In genomic region chr15:72936237-72936636, GRCh38 we compare ENCODE assay signal across 17 cellular contexts.
DNase-seq lines count a peak whose midpoint lies in the region; TF ChIP-seq lines count a peak whose summit lies in the region.
"Had no signal": no experiment of that assay in that cellular context is flagged by ENCODE, and none has a peak within 500 bp of the region (broad histone marks: within the 10 kb centered on the region; RNA-seq: fewer than 3 reads in every experiment).

No MANE protein-coding gene starts in this region.

- 95% methylated on average over 4 of the region's 4 CpGs for WGBS in mesenchymal stem cell

- H3K4me1 ChIP-seq in mesenchymal stem cell (ENCODE audit: control insufficient read depth, insufficient read depth, low read depth, low read length): no peaks in the 10 kb centered on the region
- H3K4me1 ChIP-seq: HAP-1 had no signal

- H3K4me3 ChIP-seq in Jurkat, Clone E6-1 (ENCODE audit: low read length): no peak overlapping the region
- no peak overlapping the region for H3K4me3 ChIP-seq in mesenchymal stem cell (ENCODE audit: insufficient read depth in 1 of 2, low read depth in 1 of 2, low read length in 2 of 2)
- H3K4me3 ChIP-seq: HAP-1 had no signal

- H3K4ac ChIP-seq in mesenchymal stem cell (ENCODE audit: low read depth in 1 of 2, low read length in 2 of 2): no peak overlapping the region

- H3K27ac Mint-ChIP-seq in activated naive CD4-positive, alpha-beta T cell treated with anti-CD3 and anti-CD28 coated beads, Interleukin-2, amount 10 ng/mL, durations not matched to agents 7 days and 5 days: peak overlapping the region; percentile 54
- H3K27ac Mint-ChIP-seq in osteocyte (ENCODE audit: unreplicated experiment): no peak overlapping the region
- H3K27ac Mint-ChIP-seq: B cell; CD4-positive, alpha-beta memory T cell; HFFc6 had no signal

- H2AK5ac ChIP-seq in mesenchymal stem cell (ENCODE audit: low read length, severe bottlenecking): no peak overlapping the region

- no peak overlapping the region for H3K4me3 Mint-ChIP-seq in activated naive CD4-positive, alpha-beta T cell treated with anti-CD3 and anti-CD28 coated beads, Interleukin-2, amount 10 ng/mL, durations not matched to agents 7 days and 5 days
- H3K4me3 Mint-ChIP-seq in osteocyte (ENCODE audit: unreplicated experiment): no peak overlapping the region
- H3K4me3 Mint-ChIP-seq: B cell; CD4-positive, alpha-beta memory T cell; HFFc6 had no signal

- H3K4me1 Mint-ChIP-seq in activated naive CD4-positive, alpha-beta T cell treated with anti-CD3 and anti-CD28 coated beads, Interleukin-2, amount 10 ng/mL, durations not matched to agents 7 days and 5 days: no peaks in the 10 kb centered on the region
- no peaks in the 10 kb centered on the region for H3K4me1 Mint-ChIP-seq in osteocyte (ENCODE audit: unreplicated experiment)
- H3K4me1 Mint-ChIP-seq: B cell; CD4-positive, alpha-beta memory T cell had no signal

- no peak overlapping the region for H2BK12ac ChIP-seq in mesenchymal stem cell (ENCODE audit: low read length in 2 of 2)

- CTCF ChIA-PET in activated naive CD4-positive, alpha-beta T cell treated with anti-CD3 and anti-CD28 coated beads, Interleukin-2, amount 10 ng/mL, durations not matched to agents 7 days and 5 days (lab: Charles Lee): no interaction called here

- H3K4me2 ChIP-seq in mesenchymal stem cell (ENCODE audit: low read length, poor library complexity, severe bottlenecking): no peak overlapping the region

- no peaks in the 10 kb centered on the region for H3K79me1 ChIP-seq in mesenchymal stem cell (replicated peaks; ENCODE audit: low read length, poor library complexity, severe bottlenecking)

- no peak overlapping the region for H3K9ac ChIP-seq in mesenchymal stem cell (ENCODE audit: low read length)

- peaks cover 12% of the 10 kb centered on the region for H3K27me3 Mint-ChIP-seq in activated naive CD4-positive, alpha-beta T cell treated with anti-CD3 and anti-CD28 coated beads, Interleukin-2, amount 10 ng/mL, durations not matched to agents 7 days and 5 days
- peaks cover 27% of the 10 kb centered on the region for H3K27me3 Mint-ChIP-seq in osteocyte (ENCODE audit: unreplicated experiment)

- no peak overlapping the region for H2BK15ac ChIP-seq in mesenchymal stem cell (ENCODE audit: low read depth, poor library complexity, severe bottlenecking)

- TF ChIP-seq CTCF in osteocyte (IDR thresholded peaks at IDR 0.05): no peak

- peaks cover 3 to 28% of the 10 kb centered on the region in 2 experiments for H3K27me3 ChIP-seq in mesenchymal stem cell (ENCODE audit: control insufficient read depth in 1 of 2, insufficient read depth in 1 of 2, low read length in 2 of 2)

- H3K36me3 ChIP-seq in mesenchymal stem cell (ENCODE audit: control insufficient read depth in 1 of 2, insufficient read depth in 2 of 2, low read depth in 1 of 2, low read length in 2 of 2): no peaks in the 10 kb centered on the region
- H3K36me3 ChIP-seq: HAP-1 had no signal

- H4K8ac ChIP-seq in mesenchymal stem cell (ENCODE audit: low read length): no peak overlapping the region

- H2AFZ ChIP-seq in mesenchymal stem cell (ENCODE audit: low read depth, low read length): no peak overlapping the region

- no peaks in the 10 kb centered on the region for H3K36me3 Mint-ChIP-seq in activated naive CD4-positive, alpha-beta T cell treated with anti-CD3 and anti-CD28 coated beads, Interleukin-2, amount 10 ng/mL, durations not matched to agents 7 days and 5 days
- no peaks in the 10 kb centered on the region for H3K36me3 Mint-ChIP-seq in osteocyte (ENCODE audit: unreplicated experiment)
- H3K36me3 Mint-ChIP-seq: CD4-positive, alpha-beta memory T cell had no signal

- H4K91ac ChIP-seq in mesenchymal stem cell (ENCODE audit: low read length): no peak overlapping the region

- no peak overlapping the region for H3K27ac ChIP-seq in mesenchymal stem cell (ENCODE audit: low read length, poor library complexity, severe bottlenecking)
- H3K27ac ChIP-seq: 22Rv1 had no signal

- H3K23ac ChIP-seq in mesenchymal stem cell (ENCODE audit: low read length in 2 of 2): no peak overlapping the region

- no peak for DNase-seq in activated naive CD4-positive, alpha-beta T cell treated with anti-CD3 and anti-CD28 coated beads, Interleukin-2, amount 10 ng/mL, durations not matched to agents 7 days and 5 days
- no peak for DNase-seq in activated naive CD4-positive, alpha-beta T cell treated with anti-CD3 and anti-CD28 coated beads, Interleukin-2, amount 50 U/mL, for 16 hours
- peak; percentile 23 for DNase-seq in Jurkat, Clone E6-1 (ENCODE audit: low read depth, low spot score)
- DNase-seq in osteocyte (ENCODE audit: extremely low spot score, unreplicated experiment): peak; percentile 34
- no peak for DNase-seq in mesenchymal stem cell
- no peak for DNase-seq in activated CD4-positive, alpha-beta T cell treated with anti-CD3 and anti-CD28 coated beads for 48 hours
- DNase-seq: C1 segment of cervical spinal cord; Calu3; CD4-positive, alpha-beta memory T cell; COR-L47; DMS53; DMS79 treated with DMSO at 0.1 percent for 48 hours; GOT3; HFFc6 had no signal

- no peaks in the 10 kb centered on the region for H3K9me3 Mint-ChIP-seq in activated naive CD4-positive, alpha-beta T cell treated with anti-CD3 and anti-CD28 coated beads, Interleukin-2, amount 10 ng/mL, durations not matched to agents 7 days and 5 days
- no peaks in the 10 kb centered on the region for H3K9me3 Mint-ChIP-seq in osteocyte (ENCODE audit: unreplicated experiment)

- H3K14ac ChIP-seq in mesenchymal stem cell (ENCODE audit: low read length in 2 of 2): no peak overlapping the region

- no peak overlapping the region for H2BK5ac ChIP-seq in mesenchymal stem cell (ENCODE audit: low read depth, low read length, poor library complexity, severe bottlenecking)

- H2BK120ac ChIP-seq in mesenchymal stem cell (ENCODE audit: low read depth, low read length): no peak overlapping the region

- no peaks in the 10 kb centered on the region for H3K9me3 ChIP-seq in mesenchymal stem cell (ENCODE audit: control insufficient read depth, low read length)
- H3K9me3 ChIP-seq: HAP-1 had no signal

- H3K18ac ChIP-seq in mesenchymal stem cell (ENCODE audit: low read depth in 1 of 2, low read length in 2 of 2): no peak overlapping the region

Comparison
In these comparisons a context has a peak if more than half of its experiments do, and no peak if none do; other contexts are left out.
1. DNase-seq: peak in Jurkat, Clone E6-1 (single experiment) and osteocyte (single experiment); none in activated naive CD4-positive, alpha-beta T cell treated with anti-CD3 and anti-CD28 coated beads, Interleukin-2, amount 10 ng/mL, durations not matched to agents 7 days and 5 days (single experiment), activated naive CD4-positive, alpha-beta T cell treated with anti-CD3 and anti-CD28 coated beads, Interleukin-2, amount 50 U/mL, for 16 hours (single experiment), mesenchymal stem cell (single experiment) and activated CD4-positive, alpha-beta T cell treated with anti-CD3 and anti-CD28 coated beads for 48 hours (single experiment).